In genomic region chr14:20998674-20999366, GRCh38 we compare ENCODE assay signal across 8 cellular contexts. TPM values are rescaled to one million over a fixed set of nuclear protein-coding genes. Genes with fewer than 3 reads are reported as not detected.
DNase-seq lines count a peak whose midpoint lies in the region; ATAC-seq and TF ChIP-seq lines count a peak whose summit lies in the region.

SLC39A2 (plus strand) TSS chr14:20999293; CDS start chr14:20999447, 154 bp downstream.

- peak within 1 kb of the TSS in 1 of 4 donors; percentile 32 for H3K27ac ChIP-seq in Peyer's patch
- H3K27ac ChIP-seq in foreskin keratinocyte, result peak within 1 kb of the TSS; percentile 44
- peak within 1 kb of the TSS; percentile 63 for H3K27ac ChIP-seq in parathyroid adenoma
- H3K27ac ChIP-seq in spleen, result peak within 1 kb of the TSS in 1 of 8 donors; percentile 0

- H3K36me3 ChIP-seq in Peyer's patch (peaks cover 0 to 33% (median 0%) of the 10 kb centered on the region in 3 donors), parathyroid adenoma (ENCODE audit: control insufficient read depth, insufficient read depth, low read length) (no peaks in the 10 kb centered on the region), spleen (peaks cover 2 to 46% (median 37%) of the 10 kb centered on the region in 6 donors)

- peak within 1 kb of the TSS; percentile 18 for H3K4me2 ChIP-seq in parathyroid adenoma (ENCODE audit: low read length)

- WGBS in spleen, 5 donors, result 68 to 80% (median 76%) methylated on average over 6 of the region's 6 CpGs

- peak within 1 kb of the TSS; percentile 37 for H3K27ac Mint-ChIP-seq in Calu3 (ENCODE audit: unreplicated experiment)

- peaks cover 32% of the 10 kb centered on the region for H3K4me1 Mint-ChIP-seq in Calu3 (ENCODE audit: low read depth, unreplicated experiment)

- no peaks in the 10 kb centered on the region for H3K27me3 Mint-ChIP-seq in Calu3 (ENCODE audit: unreplicated experiment)

- TF ChIP-seq POLR2A in Peyer's patch (IDR thresholded peaks at IDR 0.05) (peak in 1 of 2 donors; percentile 25), spleen (IDR thresholded peaks at IDR 0.05) (no peak)

- no peak within 1 kb of the TSS for H3K9ac ChIP-seq in parathyroid adenoma

- H3K79me2 ChIP-seq in parathyroid adenoma, result no peaks in the 10 kb centered on the region

- peaks cover 0 to 19% (median 0%) of the 10 kb centered on the region in 4 donors for H3K4me1 ChIP-seq in Peyer's patch
- peaks cover 8% of the 10 kb centered on the region for H3K4me1 ChIP-seq in foreskin keratinocyte
- peaks cover 43% of the 10 kb centered on the region for H3K4me1 ChIP-seq in parathyroid adenoma
- no peaks in the 10 kb centered on the region for H3K4me1 ChIP-seq in spleen

- peaks cover 9% of the 10 kb centered on the region for H3K36me3 Mint-ChIP-seq in Calu3 (ENCODE audit: insufficient read depth, unreplicated experiment)

- H2AFZ ChIP-seq in parathyroid adenoma, result peak within 1 kb of the TSS; percentile 44

- peak; percentile 31 for DNase-seq in Calu3
- peak in 2 of 3 donors; percentile 65 to 66 for DNase-seq in Peyer's patch
- DNase-seq in foreskin keratinocyte, result peak; percentile 52 to 85
- no peak for DNase-seq in occipital lobe (lab: John Stamatoyannopoulos, UW)
- DNase-seq in spleen, result no peak
- no peak for DNase-seq in head of caudate nucleus

- TF ChIP-seq CTCF in Calu3 (IDR thresholded peaks at IDR 0.05; ENCODE audit: unreplicated experiment), result no peak
- TF ChIP-seq CTCF in Peyer's patch (IDR thresholded peaks at IDR 0.05), result no peak
- no peak for TF ChIP-seq CTCF in foreskin keratinocyte (conservative IDR thresholded peaks at IDR 0.05)
- TF ChIP-seq CTCF in parathyroid adenoma (IDR thresholded peaks at IDR 0.05), result no peak
- no peak for TF ChIP-seq CTCF in spleen (IDR thresholded peaks at IDR 0.05 in 8 of 11, conservative IDR thresholded peaks at IDR 0.05 in 3 of 11)

- CTCF ChIA-PET in Calu3 (lab: Charles Lee), result interaction anchor here (0.5 to 3.3 kb wide), 4 partner anchors 16 to 391 kb away, joined by 3 to 15 read pairs (median 8); no protein-coding TSS in a partner anchor

- no peaks in the 10 kb centered on the region for H3K9me3 ChIP-seq in Peyer's patch
- H3K9me3 ChIP-seq in parathyroid adenoma (ENCODE audit: control insufficient read depth, low read length), result no peaks in the 10 kb centered on the region
- no peaks in the 10 kb centered on the region for H3K9me3 ChIP-seq in spleen

- H3K4me3 Mint-ChIP-seq in Calu3 (ENCODE audit: low read depth, unreplicated experiment), result no peak within 1 kb of the TSS

- intact Hi-C loops in Calu3 (cut with micrococcal nuclease; ENCODE audit: unreplicated experiment), result no loop called here
- intact Hi-C loops in spleen (cut with DNase I; ENCODE audit: low total_unique reads), result no loop called here
- intact Hi-C loops in head of caudate nucleus (cut with DNase I), result no loop called here

- ATAC-seq in foreskin keratinocyte (peak; percentile 97), GM19397 (IDR thresholded peaks at IDR 0.05; ENCODE audit: unreplicated experiment) (no peak)

- no peaks in the 10 kb centered on the region for H3K9me3 Mint-ChIP-seq in Calu3 (ENCODE audit: low read depth, unreplicated experiment)

- H3K27me3 ChIP-seq in Peyer's patch (no peaks in the 10 kb centered on the region), foreskin keratinocyte (no peaks in the 10 kb centered on the region), parathyroid adenoma (ENCODE audit: control insufficient read depth, insufficient read depth, low read length) (no peaks in the 10 kb centered on the region), spleen (replicated peaks in 1 of 7) (no peaks in the 10 kb centered on the region)

- H3K4me3 ChIP-seq in Peyer's patch, result no peak within 1 kb of the TSS
- no peak within 1 kb of the TSS for H3K4me3 ChIP-seq in parathyroid adenoma (ENCODE audit: low read depth, low read length)
- no peak within 1 kb of the TSS for H3K4me3 ChIP-seq in spleen

- no TSS peak for BruUV-seq in Calu3 (replicated peaks; lab: Mats Ljungman, UMichigan)

RNA-seq across cellular contexts. Expression of gene SLC39A2, which starts in this region (rescaled TPM):
- total RNA-seq in Calu3 (2022) (not detected in 2 replicates), Peyer's patch (1 to 10 TPM in 2 of 4 donors, not detected in 2; 1.0 to 1.1 TPM), foreskin keratinocyte (not detected in 2 replicates), occipital lobe (not detected), spleen (under 1 TPM in 1 of 7 donors, not detected in 6; 0.23 TPM)
- polyA plus RNA-seq in foreskin keratinocyte (0.10 TPM in 1 of 2 replicates, not detected in the other), spleen (under 1 TPM; 0.06 to 0.16 (median 0.15) TPM)

Comparison
In these comparisons a context has a peak if more than half of its experiments do, and no peak if none do; other contexts are left out.
1. Peak in DNase-seq in Calu3; RNA of the gene not detected or under 1 TPM.
2. Peak in DNase-seq, ATAC-seq and H3K27ac ChIP-seq in foreskin keratinocyte; RNA of the gene not detected or under 1 TPM.
3. DNase-seq: peak in Peyer's patch (2 of 3); none in occipital lobe (single experiment), spleen (single experiment) and head of caudate nucleus (0 of 42).